ENCODE assay signal across 1 cellular context in genomic region chr19:7905298-7905697, GRCh38.
TF ChIP-seq lines count a peak whose summit lies in the region.

No MANE protein-coding gene starts in this region.

TF ChIP-seq in WTC11, 78 proteins besides CTCF, POLR2A, EP300 and RAD21 (continued from another document):
- TF ChIP-seq STAT6 (CRISPR knock-in tag; conservative IDR thresholded peaks at IDR 0.05; ENCODE audit: low read depth): no peak
